Comparison of ENCODE assay signal across 8 cellular contexts in genomic region chr19:12092065-12092867, GRCh38. TPM values are rescaled to one million over a fixed set of nuclear protein-coding genes. Genes with fewer than 3 reads are reported as not detected.
DNase-seq lines count a peak whose midpoint lies in the region; ATAC-seq and TF ChIP-seq lines count a peak whose summit lies in the region.

No MANE protein-coding gene starts in this region.

- no TSS peak for BruUV-seq in PC-3 (replicated peaks; lab: Mats Ljungman, UMichigan)

- POLR2A ChIA-PET in PC-3 (lab: Charles Lee; ENCODE audit: unreplicated experiment), result no interaction called here

- H4K20me1 ChIP-seq in PC-3 (ENCODE audit: low read length), result no peaks in the 10 kb centered on the region
- H4K20me1 ChIP-seq in neural progenitor cell (ENCODE audit: low read depth), result no peaks in the 10 kb centered on the region

- H3K36me3 Mint-ChIP-seq in neural progenitor cell, result peaks cover 16% of the 10 kb centered on the region

- no peaks in the 10 kb centered on the region for H3K79me2 ChIP-seq in PC-3 (ENCODE audit: low read length)
- peaks cover 48% of the 10 kb centered on the region for H3K79me2 ChIP-seq in neural progenitor cell (ENCODE audit: low read depth)

- H3K9me2 ChIP-seq in PC-3 (replicated peaks; ENCODE audit: low read length), result no peaks in the 10 kb centered on the region

- H3K27ac Mint-ChIP-seq in neural progenitor cell, result peak overlapping the region; percentile 85

- H3F3A ChIP-seq in PC-3 (ENCODE audit: low read length, unreplicated experiment), result no peaks in the 10 kb centered on the region
- peaks cover 21% of the 10 kb centered on the region for H3F3A ChIP-seq in neural progenitor cell (ENCODE audit: low read depth)

- H3K9ac ChIP-seq in PC-3 (ENCODE audit: low read length), result no peak overlapping the region
- H3K9ac ChIP-seq in neural progenitor cell, result peak overlapping the region; percentile 62
- H3K9ac ChIP-seq in stomach smooth muscle (ENCODE audit: low read length in 2 of 2), result peak overlapping the region; percentile 68 to 73

- H3K27me3 Mint-ChIP-seq in neural progenitor cell (ENCODE audit: insufficient read depth, low read depth), result no peaks in the 10 kb centered on the region

- peak overlapping the region; percentile 88 for H3K4me3 Mint-ChIP-seq in neural progenitor cell

- no peaks in the 10 kb centered on the region for H3K27me3 ChIP-seq in PC-3 (ENCODE audit: low read length)
- no peaks in the 10 kb centered on the region for H3K27me3 ChIP-seq in neural progenitor cell
- no peaks in the 10 kb centered on the region for H3K27me3 ChIP-seq in stomach smooth muscle (ENCODE audit: control insufficient read depth in 1 of 2, insufficient read depth in 2 of 2, low read length in 2 of 2)

- H3K27ac ChIP-seq in PC-3 (ENCODE audit: low read length) (no peak overlapping the region), neural progenitor cell (peak overlapping the region; percentile 94), stomach smooth muscle (ENCODE audit: low read length) (peak overlapping the region; percentile 69)

- H3K9me3 ChIP-seq in PC-3 (ENCODE audit: low read length), result peaks cover 27% of the 10 kb centered on the region
- peaks cover 10% of the 10 kb centered on the region for H3K9me3 ChIP-seq in neural progenitor cell (ENCODE audit: low read depth)
- no peaks in the 10 kb centered on the region for H3K9me3 ChIP-seq in stomach smooth muscle (ENCODE audit: control insufficient read depth in 2 of 2, low read length in 2 of 2)

- ATAC-seq in GM21423 (IDR thresholded peaks at IDR 0.05; ENCODE audit: unreplicated experiment) (peak; percentile 58), PC-3 (peak; percentile 64), GM18858 (IDR thresholded peaks at IDR 0.05; ENCODE audit: unreplicated experiment) (no peak)

- H3K4me1 Mint-ChIP-seq in neural progenitor cell, result no peaks in the 10 kb centered on the region

- peaks cover 63% of the 10 kb centered on the region for H3K9me3 Mint-ChIP-seq in neural progenitor cell

- H3K4me2 ChIP-seq in PC-3 (ENCODE audit: low read length) (peak overlapping the region; percentile 50), neural progenitor cell (peak overlapping the region; percentile 75)

- H3K4me3 ChIP-seq in PC-3 (ENCODE audit: low read length), result peak overlapping the region; percentile 62
- peak overlapping the region; percentile 61 for H3K4me3 ChIP-seq in neural progenitor cell
- peak overlapping the region; percentile 79 to 84 for H3K4me3 ChIP-seq in stomach smooth muscle (ENCODE audit: low read length in 2 of 2)

- intact Hi-C loops in PC-3 (cut with micrococcal nuclease), result no loop called here

- H3K36me3 ChIP-seq in PC-3 (ENCODE audit: low read depth, low read length) (no peaks in the 10 kb centered on the region; the same call in 1 of the 2 replicates), neural progenitor cell (peaks cover 28% of the 10 kb centered on the region), stomach smooth muscle (ENCODE audit: control insufficient read depth in 2 of 2, insufficient read depth in 2 of 2, low read length in 2 of 2) (no peaks in the 10 kb centered on the region)

- TF ChIP-seq CTCF in AG09319 (IDR thresholded peaks at IDR 0.05; ENCODE audit: low read depth, low read length), result no peak
- no peak for TF ChIP-seq CTCF in PC-3 (conservative IDR thresholded peaks at IDR 0.05; ENCODE audit: low read depth, low read length)
- TF ChIP-seq CTCF in neural progenitor cell (IDR thresholded peaks at IDR 0.05), result no peak

- H2AFZ ChIP-seq in PC-3 (ENCODE audit: low read length) (peak overlapping the region; percentile 73), neural progenitor cell (replicated peaks) (peak overlapping the region; percentile 31)

- peak; percentile 70 for DNase-seq in AG09319 (ENCODE audit: extremely low read depth, low read depth)
- peak; percentile 37 for DNase-seq in PC-3
- peak in 3 of 4 experiments; percentile 1 to 18 (median 14) for DNase-seq in activated naive CD4-positive, alpha-beta T cell (lab: John Stamatoyannopoulos, UW)
- peak; percentile 66 for DNase-seq in globus pallidus (ENCODE audit: low spot score)
- peak; percentile 94 for DNase-seq in neural progenitor cell (ENCODE audit: low spot score)

- CTCF ChIA-PET in PC-3 (lab: Charles Lee), result no interaction called here

- no peaks in the 10 kb centered on the region for H3K4me1 ChIP-seq in PC-3 (ENCODE audit: insufficient read depth, low read length)
- H3K4me1 ChIP-seq in neural progenitor cell, result no peaks in the 10 kb centered on the region
- peaks cover 7% of the 10 kb centered on the region for H3K4me1 ChIP-seq in stomach smooth muscle (ENCODE audit: control insufficient read depth, insufficient read depth, low read length)

RNA-seq across cellular contexts. Expression of gene ZNF844, which starts 27.7 kb away (rescaled TPM):
- total RNA-seq in PC-3 (2014; rRNA removed) (4.0 and 4.7 TPM in 2 replicates), neural progenitor cell (ENCODE audit: low replicate concordance) (16.3 and 16.5 TPM in 2 replicates)

RNA-seq across cellular contexts. Expression of gene ZNF878, which starts 39.5 kb away (rescaled TPM):
- total RNA-seq in PC-3 (2014; rRNA removed), result 0.23 and 1.9 TPM in 2 replicates
- total RNA-seq in neural progenitor cell (ENCODE audit: low replicate concordance), result 2.6 and 3.0 TPM in 2 replicates

RNA-seq across cellular contexts. Expression of gene ZNF20, which starts 47.9 kb away (rescaled TPM):
- 3.9 and 5.6 TPM in 2 replicates for total RNA-seq in PC-3 (2014; rRNA removed)
- 27.9 and 29.4 TPM in 2 replicates for total RNA-seq in neural progenitor cell (ENCODE audit: low replicate concordance)

RNA-seq across cellular contexts. Expression of gene ZNF433, which starts 56.8 kb away (rescaled TPM):
- total RNA-seq in PC-3 (2014; rRNA removed), result 5.4 and 7.8 TPM in 2 replicates
- 8.2 and 8.3 TPM in 2 replicates for total RNA-seq in neural progenitor cell (ENCODE audit: low replicate concordance)

Comparison
In these comparisons a context has a peak if more than half of its experiments do, and no peak if none do; other contexts are left out.
1. DNase-seq: peak in every context shown above with its lines; median percentile 94 in neural progenitor cell; 70 in AG09319; 66 in globus pallidus; 37 in PC-3; 14 in activated naive CD4-positive, alpha-beta T cell.